Comparison of ENCODE assay signal across 24 cellular contexts in the genomic region with DNA sequence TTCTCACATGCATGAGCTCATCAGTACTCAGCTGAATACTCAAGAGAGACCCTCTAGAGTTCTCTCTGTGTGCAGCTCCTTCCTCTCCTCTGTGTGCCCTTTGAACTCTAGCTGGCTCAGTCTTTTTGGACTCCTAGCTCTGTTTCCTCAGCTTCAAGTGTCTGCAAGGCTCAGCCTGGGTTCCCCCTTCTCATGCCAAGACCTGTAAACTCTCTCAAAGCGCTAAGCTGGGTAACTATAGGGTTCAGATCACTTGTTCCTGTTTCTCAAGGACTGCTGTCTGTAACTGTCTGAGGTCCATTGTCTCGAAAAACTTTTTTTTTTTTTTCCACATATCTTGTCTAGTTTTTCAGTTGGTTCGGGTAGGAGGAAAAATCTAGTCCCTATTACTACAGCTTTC. TPM values are rescaled to one million over a fixed set of nuclear protein-coding genes. Genes with fewer than 3 reads are reported as not detected.
"Had no signal": no experiment of that assay in that cellular context is flagged by ENCODE, and none has a peak within 500 bp of the region (broad histone marks: within the 10 kb centered on the region; RNA-seq: fewer than 3 reads in every experiment).

No MANE protein-coding gene starts in this region.

- H3K79me2 ChIP-seq: hepatocyte, parathyroid adenoma had no signal

- H3K4me2 ChIP-seq: hepatocyte, neural progenitor cell had no signal

- DNase-seq: activated CD4-positive, alpha-beta T cell treated with anti-CD3 and anti-CD28 coated beads, Interleukin-2, amount 50 U/mL, for 1 hour; activated CD8-positive, alpha-beta T cell treated with anti-CD3 and anti-CD28 coated beads for 36 hours; activated gamma-delta T cell treated with Interleukin-2 at 50 U/mL for 16 hours; activated naive CD8-positive, alpha-beta T cell treated with anti-CD3 and anti-CD28 coated beads, Interleukin-2, amount 50 U/mL, for 24 hours; activated T-cell treated with anti-CD3 and anti-CD28 coated beads, Interleukin-2, amount 50 U/mL, for 4 hours; amygdala; caudate nucleus; cortex of kidney; effector memory CD8-positive, alpha-beta T cell; erythroblast; islet precursor cell; natural killer cell; occipital lobe; stimulated activated CD4-positive, alpha-beta T cell treated with anti-CD3 and anti-CD28 coated beads, Interleukin-15, amount 100 ng/mL, for 24 hours; stimulated activated CD4-positive, alpha-beta T cell treated with anti-CD3 and anti-CD28 coated beads, Interleukin-2, amount 100 ng/mL, for 24 hours; stimulated activated naive B cell treated with anti-CD40 and anti-IgM and Interleukin-4, amounts not matched to agents 10 μg/mL and 1 μg/mL and 100 μg/mL, for 72 hours; stomach; thyroid gland had no signal

- H3K27ac ChIP-seq: gastroesophageal sphincter, hepatocyte, neural progenitor cell, parathyroid adenoma, right atrium auricular region, stomach, thyroid gland had no signal

- H3K4me3 ChIP-seq: gastroesophageal sphincter, hepatocyte, neural progenitor cell, right atrium auricular region, stomach, thyroid gland had no signal

- H3K27me3 ChIP-seq: gastroesophageal sphincter, hepatocyte, neural progenitor cell, right atrium auricular region, stomach, thyroid gland had no signal

- H3K9ac ChIP-seq: neural progenitor cell, parathyroid adenoma had no signal

- H3K36me3 ChIP-seq: gastroesophageal sphincter, neural progenitor cell, right atrium auricular region, stomach, thyroid gland had no signal

- H2AFZ ChIP-seq: hepatocyte, neural progenitor cell, parathyroid adenoma had no signal

- H3K9me3 ChIP-seq: gastroesophageal sphincter, right atrium auricular region, stomach, thyroid gland had no signal

- H3K4me1 ChIP-seq: gastroesophageal sphincter, neural progenitor cell, parathyroid adenoma, right atrium auricular region, stomach, thyroid gland had no signal

RNA-seq across cellular contexts. Expression of a gene that starts 46.7 kb away (rescaled TPM):
- polyA plus RNA-seq: fibroblast of lung, hepatocyte, stomach had no signal
